Comparison of ENCODE assay signal across 1 cellular context in the genomic region with DNA sequence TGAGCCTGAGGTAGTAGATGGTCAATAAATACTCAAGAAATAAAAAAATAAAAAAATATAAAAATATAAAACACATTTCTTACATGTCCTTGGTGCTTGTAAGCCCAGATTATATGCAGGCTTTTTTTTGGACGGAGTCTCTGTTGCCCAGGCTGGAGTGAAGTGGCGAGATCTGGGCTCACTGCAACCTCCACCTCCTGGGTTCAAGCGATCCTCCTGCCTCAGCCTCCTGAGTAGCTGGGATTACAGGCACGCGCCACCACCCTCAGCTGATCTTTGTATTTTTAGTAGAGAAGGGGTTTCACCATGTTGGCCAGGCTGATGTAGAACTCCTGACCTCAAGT.
A peak's percentile ranks its signal among the peaks of the same experiment; 100 is the strongest.
TF ChIP-seq lines count a peak whose summit lies in the region.

No MANE protein-coding gene starts in this region.

TF ChIP-seq in GM12878, 131 proteins besides CTCF, POLR2A, EP300 and RAD21:
- TF ChIP-seq, protein P1, sequence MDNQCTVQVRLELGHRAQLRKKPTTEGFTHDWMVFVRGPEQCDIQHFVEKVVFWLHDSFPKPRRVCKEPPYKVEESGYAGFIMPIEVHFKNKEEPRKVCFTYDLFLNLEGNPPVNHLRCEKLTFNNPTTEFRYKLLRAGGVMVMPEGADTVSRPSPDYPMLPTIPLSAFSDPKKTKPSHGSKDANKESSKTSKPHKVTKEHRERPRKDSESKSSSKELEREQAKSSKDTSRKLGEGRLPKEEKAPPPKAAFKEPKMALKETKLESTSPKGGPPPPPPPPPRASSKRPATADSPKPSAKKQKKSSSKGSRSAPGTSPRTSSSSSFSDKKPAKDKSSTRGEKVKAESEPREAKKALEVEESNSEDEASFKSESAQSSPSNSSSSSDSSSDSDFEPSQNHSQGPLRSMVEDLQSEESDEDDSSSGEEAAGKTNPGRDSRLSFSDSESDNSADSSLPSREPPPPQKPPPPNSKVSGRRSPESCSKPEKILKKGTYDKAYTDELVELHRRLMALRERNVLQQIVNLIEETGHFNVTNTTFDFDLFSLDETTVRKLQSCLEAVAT (IDR thresholded peaks at IDR 0.05): peak; percentile 87
- TF ChIP-seq, protein P2, sequence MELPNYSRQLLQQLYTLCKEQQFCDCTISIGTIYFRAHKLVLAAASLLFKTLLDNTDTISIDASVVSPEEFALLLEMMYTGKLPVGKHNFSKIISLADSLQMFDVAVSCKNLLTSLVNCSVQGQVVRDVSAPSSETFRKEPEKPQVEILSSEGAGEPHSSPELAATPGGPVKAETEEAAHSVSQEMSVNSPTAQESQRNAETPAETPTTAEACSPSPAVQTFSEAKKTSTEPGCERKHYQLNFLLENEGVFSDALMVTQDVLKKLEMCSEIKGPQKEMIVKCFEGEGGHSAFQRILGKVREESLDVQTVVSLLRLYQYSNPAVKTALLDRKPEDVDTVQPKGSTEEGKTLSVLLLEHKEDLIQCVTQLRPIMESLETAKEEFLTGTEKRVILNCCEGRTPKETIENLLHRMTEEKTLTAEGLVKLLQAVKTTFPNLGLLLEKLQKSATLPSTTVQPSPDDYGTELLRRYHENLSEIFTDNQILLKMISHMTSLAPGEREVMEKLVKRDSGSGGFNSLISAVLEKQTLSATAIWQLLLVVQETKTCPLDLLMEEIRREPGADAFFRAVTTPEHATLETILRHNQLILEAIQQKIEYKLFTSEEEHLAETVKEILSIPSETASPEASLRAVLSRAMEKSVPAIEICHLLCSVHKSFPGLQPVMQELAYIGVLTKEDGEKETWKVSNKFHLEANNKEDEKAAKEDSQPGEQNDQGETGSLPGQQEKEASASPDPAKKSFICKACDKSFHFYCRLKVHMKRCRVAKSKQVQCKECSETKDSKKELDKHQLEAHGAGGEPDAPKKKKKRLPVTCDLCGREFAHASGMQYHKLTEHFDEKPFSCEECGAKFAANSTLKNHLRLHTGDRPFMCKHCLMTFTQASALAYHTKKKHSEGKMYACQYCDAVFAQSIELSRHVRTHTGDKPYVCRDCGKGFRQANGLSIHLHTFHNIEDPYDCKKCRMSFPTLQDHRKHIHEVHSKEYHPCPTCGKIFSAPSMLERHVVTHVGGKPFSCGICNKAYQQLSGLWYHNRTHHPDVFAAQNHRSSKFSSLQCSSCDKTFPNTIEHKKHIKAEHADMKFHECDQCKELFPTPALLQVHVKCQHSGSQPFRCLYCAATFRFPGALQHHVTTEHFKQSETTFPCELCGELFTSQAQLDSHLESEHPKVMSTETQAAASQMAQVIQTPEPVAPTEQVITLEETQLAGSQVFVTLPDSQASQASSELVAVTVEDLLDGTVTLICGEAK (IDR thresholded peaks at IDR 0.05; ENCODE audit: borderline replicate concordance): 0 out of 2 replicates have a peak, but pooled peaks have one; percentile 13
- TF ChIP-seq RB1 (IDR thresholded peaks at IDR 0.05; ENCODE audit: borderline replicate concordance) (peak; percentile 38; the same call in 1 of the 2 replicates), PML (IDR thresholded peaks at IDR 0.05; ENCODE audit: low read length) (0 out of 2 replicates have a peak, but pooled peaks have one; percentile 20), POLR2AphosphoS5 (IDR thresholded peaks at IDR 0.05; ENCODE audit: low read length) (peak; percentile 2; the same call in 1 of the 2 replicates), HDGF (IDR thresholded peaks at IDR 0.05) (peak; percentile 26), KDM1A (IDR thresholded peaks at IDR 0.05; ENCODE audit: borderline replicate concordance) (peak; percentile 18; the same call in 1 of the 2 replicates), RCOR1 (conservative IDR thresholded peaks at IDR 0.05; ENCODE audit: low read depth, low read length) (peak; percentile 82; the same call in 1 of the 2 replicates), SMC3 (IDR thresholded peaks at IDR 0.05; ENCODE audit: borderline replicate concordance, low read length) (peak; percentile 29; the same call in 1 of the 2 replicates), SMARCA5 (IDR thresholded peaks at IDR 0.05) (peak; percentile 97), CBX5 (IDR thresholded peaks at IDR 0.05; ENCODE audit: low read depth) (peak; percentile 73; the same call in 1 of the 2 replicates), BACH1 (IDR thresholded peaks at IDR 0.05; ENCODE audit: borderline replicate concordance) (peak; percentile 62), ZNF207 (IDR thresholded peaks at IDR 0.05; ENCODE audit: borderline replicate concordance) (0 out of 2 replicates have a peak, but pooled peaks have one; percentile 73), BHLHE40 (IDR thresholded peaks at IDR 0.05; ENCODE audit: borderline replicate concordance in 1 of 2, low read depth in 2 of 2, low read length in 1 of 2) (peak in 1 of 2 experiments; percentile 90; a peak in 3 of 4 replicates), POLR2AphosphoS2 (IDR thresholded peaks at IDR 0.05; ENCODE audit: low read depth, low read length) (0 out of 2 replicates have a peak, but pooled peaks have one; percentile 57), SIN3A (IDR thresholded peaks at IDR 0.05; ENCODE audit: low read depth, low read length) (0 out of 2 replicates have a peak, but pooled peaks have one; percentile 38), LARP7 (IDR thresholded peaks at IDR 0.05) (peak; percentile 20; the same call in 1 of the 2 replicates), ZNF217 (IDR thresholded peaks at IDR 0.05) (peak; percentile 93)
- TF ChIP-seq, protein P3, sequence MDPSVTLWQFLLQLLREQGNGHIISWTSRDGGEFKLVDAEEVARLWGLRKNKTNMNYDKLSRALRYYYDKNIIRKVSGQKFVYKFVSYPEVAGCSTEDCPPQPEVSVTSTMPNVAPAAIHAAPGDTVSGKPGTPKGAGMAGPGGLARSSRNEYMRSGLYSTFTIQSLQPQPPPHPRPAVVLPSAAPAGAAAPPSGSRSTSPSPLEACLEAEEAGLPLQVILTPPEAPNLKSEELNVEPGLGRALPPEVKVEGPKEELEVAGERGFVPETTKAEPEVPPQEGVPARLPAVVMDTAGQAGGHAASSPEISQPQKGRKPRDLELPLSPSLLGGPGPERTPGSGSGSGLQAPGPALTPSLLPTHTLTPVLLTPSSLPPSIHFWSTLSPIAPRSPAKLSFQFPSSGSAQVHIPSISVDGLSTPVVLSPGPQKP (IDR thresholded peaks at IDR 0.05; ENCODE audit: low read depth, low read length): peak; percentile 17; the same call in 1 of the 2 replicates
- TF ChIP-seq, protein P4, sequence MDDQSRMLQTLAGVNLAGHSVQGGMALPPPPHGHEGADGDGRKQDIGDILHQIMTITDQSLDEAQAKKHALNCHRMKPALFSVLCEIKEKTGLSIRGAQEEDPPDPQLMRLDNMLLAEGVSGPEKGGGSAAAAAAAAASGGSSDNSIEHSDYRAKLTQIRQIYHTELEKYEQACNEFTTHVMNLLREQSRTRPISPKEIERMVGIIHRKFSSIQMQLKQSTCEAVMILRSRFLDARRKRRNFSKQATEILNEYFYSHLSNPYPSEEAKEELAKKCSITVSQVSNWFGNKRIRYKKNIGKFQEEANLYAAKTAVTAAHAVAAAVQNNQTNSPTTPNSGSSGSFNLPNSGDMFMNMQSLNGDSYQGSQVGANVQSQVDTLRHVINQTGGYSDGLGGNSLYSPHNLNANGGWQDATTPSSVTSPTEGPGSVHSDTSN (IDR thresholded peaks at IDR 0.05; ENCODE audit: insufficient replicate concordance, low read depth, low read length): peak; percentile 10
- TF ChIP-seq, protein P5, sequence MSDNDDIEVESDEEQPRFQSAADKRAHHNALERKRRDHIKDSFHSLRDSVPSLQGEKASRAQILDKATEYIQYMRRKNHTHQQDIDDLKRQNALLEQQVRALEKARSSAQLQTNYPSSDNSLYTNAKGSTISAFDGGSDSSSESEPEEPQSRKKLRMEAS (IDR thresholded peaks at IDR 0.05; ENCODE audit: low read depth, low read length): 0 out of 2 replicates have a peak, but pooled peaks have one; percentile 35
